ENCODE assay signal across 11 cellular contexts in genomic region chr6:126337323-126337722, GRCh38. TPM values are rescaled to one million over a fixed set of nuclear protein-coding genes. Genes with fewer than 3 reads are reported as not detected.
A peak's percentile ranks its signal among the peaks of the same experiment; 100 is the strongest.
DNase-seq lines count a peak whose midpoint lies in the region; ATAC-seq, FAIRE-seq and TF ChIP-seq lines count a peak whose summit lies in the region.
"Had no signal": no experiment of that assay in that cellular context is flagged by ENCODE, and none has a peak within 500 bp of the region (broad histone marks: within the 10 kb centered on the region; RNA-seq: fewer than 3 reads in every experiment).

No MANE protein-coding gene starts in this region.

- CTCF ChIA-PET in AG04449 (lab: Yijun Ruan, JAX), result no interaction called here

- H3K4me3 ChIP-seq in AG04449 (ENCODE audit: low read depth, low read length) (no peak overlapping the region), cardiac fibroblast (replicated peaks in 1 of 2; ENCODE audit: low read depth in 2 of 2, low read length in 2 of 2) (no peak overlapping the region)

- H3K9me3 Mint-ChIP-seq in natural killer cell treated with Interleukin-12 subunit alpha and Interleukin-12 subunit beta and Interleukin-15 and Interleukin-18, amount 100 ng/mL, for 72 hours, result no peaks in the 10 kb centered on the region

- no peak for TF ChIP-seq CTCF in AG04449 (IDR thresholded peaks at IDR 0.05; ENCODE audit: insufficient read depth, low read length, missing control alignments)
- TF ChIP-seq CTCF in cardiac fibroblast (IDR thresholded peaks at IDR 0.05; ENCODE audit: low read depth, low read length), result no peak

- H3K27me3 Mint-ChIP-seq in natural killer cell treated with Interleukin-12 subunit alpha and Interleukin-12 subunit beta and Interleukin-15 and Interleukin-18, amount 100 ng/mL, for 72 hours, result no peaks in the 10 kb centered on the region

- H3K27ac Mint-ChIP-seq in natural killer cell treated with Interleukin-12 subunit alpha and Interleukin-12 subunit beta and Interleukin-15 and Interleukin-18, amount 100 ng/mL, for 72 hours, result no peak overlapping the region

- H3K36me3 Mint-ChIP-seq in natural killer cell treated with Interleukin-12 subunit alpha and Interleukin-12 subunit beta and Interleukin-15 and Interleukin-18, amount 100 ng/mL, for 72 hours, result no peaks in the 10 kb centered on the region

- FAIRE-seq in urothelium cell line (lab: Jason Lieb, UNC), result no peak

- ATAC-seq in natural killer cell treated with Interleukin-12 subunit alpha and Interleukin-12 subunit beta and Interleukin-15 and Interleukin-18, amount 100 ng/mL, for 72 hours, result no peak
- ATAC-seq: left colon had no signal

- POLR2A ChIA-PET in AG04449 (lab: Yijun Ruan, JAX), result no interaction called here

- peaks cover 4 to 12% of the 10 kb centered on the region in 2 donors for H3K4me1 Mint-ChIP-seq in natural killer cell treated with Interleukin-12 subunit alpha and Interleukin-12 subunit beta and Interleukin-15 and Interleukin-18, amount 100 ng/mL, for 72 hours (ENCODE audit: low read depth in 2 of 2)

- H3K4me3 Mint-ChIP-seq in natural killer cell treated with Interleukin-12 subunit alpha and Interleukin-12 subunit beta and Interleukin-15 and Interleukin-18, amount 100 ng/mL, for 72 hours, result no peak overlapping the region

- DNase-seq in AG04449 (ENCODE audit: low read depth, low spot score) (peak; percentile 7), KG1 (lab: John Stamatoyannopoulos, UW) (peak; percentile 17), cardiac fibroblast (ENCODE audit: low read depth in 2 of 2) (peak; percentile 83 to 89), medulla oblongata (ENCODE audit: extremely low spot score) (peak; percentile 81), occipital lobe (lab: John Stamatoyannopoulos, UW) (no peak), NCI-H1105 treated with DMSO at 0.1 percent for 48 hours (lab: John Stamatoyannopoulos, UW) (no peak), urothelium cell line (ENCODE audit: low spot score) (no peak)
- DNase-seq in natural killer cell treated with Interleukin-12 subunit alpha and Interleukin-12 subunit beta and Interleukin-15 and Interleukin-18, amount 100 ng/mL, for 72 hours (ENCODE audit: low spot score), result no peak
- DNase-seq: ACHN; activated CD4-positive, alpha-beta T cell treated with anti-CD3 and anti-CD28 coated beads, Interleukin-2, amount 50 U/mL, for 4 hours; left colon had no signal

RNA-seq across cellular contexts. Expression of gene CENPW, which starts 2.6 kb away (rescaled TPM):
- 7.5 TPM for total RNA-seq in occipital lobe
- total RNA-seq in natural killer cell treated with Interleukin-12 subunit alpha and Interleukin-12 subunit beta and Interleukin-15 and Interleukin-18, amount 100 ng/mL, for 72 hours, result 10 to 100 TPM; 36.2 to 50.4 TPM

Comparison
In these comparisons a context has a peak if more than half of its experiments do, and no peak if none do; other contexts are left out.
1. DNase-seq: peak in AG04449 (single experiment), KG1 (single experiment), cardiac fibroblast (2 of 2) and medulla oblongata (single experiment); none in occipital lobe (single experiment), NCI-H1105 treated with DMSO at 0.1 percent for 48 hours (single experiment), natural killer cell treated with Interleukin-12 subunit alpha and Interleukin-12 subunit beta and Interleukin-15 and Interleukin-18, amount 100 ng/mL, for 72 hours (single experiment) and urothelium cell line (single experiment).